26 cellular contexts compared by ENCODE assay signal in genomic region chr6:5894357-5894756, GRCh38.
"Had no signal": no experiment of that assay in that cellular context is flagged by ENCODE, and none has a peak within 500 bp of the region (broad histone marks: within the 10 kb centered on the region; RNA-seq: fewer than 3 reads in every experiment).

No MANE protein-coding gene starts in this region.

- ATAC-seq: lower lobe of right lung; naive thymus-derived CD8-positive, alpha-beta T cell; psoas muscle; sciatic nerve; stimulated activated naive B cell treated with anti-CD40 and anti-IgM and Interleukin-4, amounts not matched to agents 10 μg/mL and 1 μg/mL and 100 μg/mL, for 72 hours; stimulated activated naive CD8-positive, alpha-beta T cell treated with anti-CD3 and anti-CD28 coated beads, Interleukin-15, Interleukin-2, amounts not matched to agents 100 U/mL and 50 U/mL, for 24 hours had no signal

- DNase-seq: hippocampal formation; kidney; lower lobe of right lung; mammary epithelial cell; mesenchymal stem cell; naive thymus-derived CD8-positive, alpha-beta T cell; occipital lobe; psoas muscle; stimulated activated CD4-positive, alpha-beta T cell treated with anti-CD3 and anti-CD28 coated beads, Interleukin-12 subunit alpha, Interleukin-12 subunit beta, amount 100 ng/mL, for 4 hours; stimulated activated CD4-positive, alpha-beta T cell treated with anti-CD3 and anti-CD28 coated beads, Interleukin-15, amount 100 ng/mL, for 24 hours; stimulated activated CD4-positive, alpha-beta T cell treated with anti-CD3 and anti-CD28 coated beads, Interleukin-2, amount 100 ng/mL, for 24 hours; stimulated activated CD4-positive, alpha-beta T cell treated with anti-CD3 and anti-CD28 coated beads, Interleukin-4, amount 100 ng/mL, for 1 hour; stimulated activated naive B cell treated with anti-CD40 and anti-IgM and Interleukin-4, amounts not matched to agents 10 μg/mL and 1 μg/mL and 100 μg/mL, for 72 hours; stimulated activated naive CD8-positive, alpha-beta T cell treated with anti-CD3 and anti-CD28 coated beads, Interleukin-15, Interleukin-2, amounts not matched to agents 100 U/mL and 50 U/mL, for 24 hours; stomach; testis; thyroid gland; transverse colon; upper lobe of left lung had no signal

- H3K36me3 Mint-ChIP-seq: neural progenitor cell; stimulated activated naive B cell treated with anti-CD40 and anti-IgM and Interleukin-4, amounts not matched to agents 10 μg/mL and 1 μg/mL and 100 μg/mL, for 72 hours had no signal

- H3K27me3 ChIP-seq: neural progenitor cell, neutrophil, stomach, testis, thyroid gland, transverse colon, upper lobe of left lung, vagina had no signal

- H3K27me3 Mint-ChIP-seq: naive thymus-derived CD8-positive, alpha-beta T cell had no signal

- H3K4me3 Mint-ChIP-seq: naive thymus-derived CD8-positive, alpha-beta T cell; neural progenitor cell; stimulated activated naive B cell treated with anti-CD40 and anti-IgM and Interleukin-4, amounts not matched to agents 10 μg/mL and 1 μg/mL and 100 μg/mL, for 72 hours had no signal

- H3K27ac Mint-ChIP-seq: naive thymus-derived CD8-positive, alpha-beta T cell; nephron; neural progenitor cell; stimulated activated naive B cell treated with anti-CD40 and anti-IgM and Interleukin-4, amounts not matched to agents 10 μg/mL and 1 μg/mL and 100 μg/mL, for 72 hours had no signal

- H3K9me3 ChIP-seq: lower lobe of right lung, neutrophil, psoas muscle, stomach, testis, thyroid gland, transverse colon, upper lobe of left lung, vagina had no signal

- H3K27ac ChIP-seq: lower lobe of right lung, neural progenitor cell, neutrophil, parathyroid adenoma, psoas muscle, skin epidermis, stomach, testis, thyroid gland, transverse colon, upper lobe of left lung, vagina had no signal
